In the genomic region with DNA sequence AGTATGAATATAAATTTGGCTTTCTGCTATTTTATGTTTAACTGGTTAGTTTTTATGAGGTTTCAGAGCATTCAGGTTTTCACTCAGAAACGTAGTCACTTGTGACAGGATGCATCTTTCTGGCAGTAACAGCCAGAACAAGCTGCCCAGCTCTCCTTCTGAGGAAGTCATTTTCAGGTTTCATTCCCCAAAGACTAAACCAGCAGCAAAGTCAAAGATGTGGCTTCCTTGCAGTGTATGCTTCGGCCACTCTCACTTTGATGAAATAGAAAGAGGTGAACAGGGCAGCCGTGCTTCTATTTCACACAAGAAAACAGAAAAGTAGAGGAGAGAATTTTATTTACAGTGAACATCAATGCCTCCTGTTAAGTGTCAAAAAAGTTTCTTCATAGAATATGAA, we compare ENCODE assay signal across 16 cellular contexts.
A peak's percentile ranks its signal among the peaks of the same experiment; 100 is the strongest.
DNase-seq lines count a peak whose midpoint lies in the region; ATAC-seq and TF ChIP-seq lines count a peak whose summit lies in the region.
"Had no signal": no experiment of that assay in that cellular context is flagged by ENCODE, and none has a peak within 500 bp of the region (broad histone marks: within the 10 kb centered on the region; RNA-seq: fewer than 3 reads in every experiment).

No MANE protein-coding gene starts in this region.

- H3K4me1 ChIP-seq in BLaER1, result peaks cover 56% of the 10 kb centered on the region
- H3K4me1 ChIP-seq in MM.1S (ENCODE audit: low read length), result peaks cover 17% of the 10 kb centered on the region

- no peaks in the 10 kb centered on the region for H3F3A ChIP-seq in MM.1S (ENCODE audit: insufficient read depth, low read length)

- no peaks in the 10 kb centered on the region for H3K27me3 Mint-ChIP-seq in glutamatergic neuron (ENCODE audit: unreplicated experiment)
- H3K27me3 Mint-ChIP-seq: B cell; CD4-positive, alpha-beta memory T cell had no signal

- H3K4me2 ChIP-seq in BLaER1 (peak overlapping the region; percentile 25; the same call in 1 of the 2 replicates), MM.1S (ENCODE audit: low read depth, low read length) (peak overlapping the region; percentile 14; the same call in 1 of the 2 replicates)

- peaks cover 10% of the 10 kb centered on the region for H3K4me1 Mint-ChIP-seq in glutamatergic neuron (ENCODE audit: low read depth, unreplicated experiment)
- H3K4me1 Mint-ChIP-seq: B cell; CD4-positive, alpha-beta memory T cell had no signal

- H3K9me3 ChIP-seq in BLaER1, result no peaks in the 10 kb centered on the region
- no peaks in the 10 kb centered on the region for H3K9me3 ChIP-seq in MM.1S (replicated peaks; ENCODE audit: insufficient read depth, low read length)

- no peak overlapping the region for H3K27ac ChIP-seq in BLaER1
- H3K27ac ChIP-seq in MM.1S (ENCODE audit: low read length), result no peak overlapping the region
- H3K27ac ChIP-seq: 22Rv1, GM23248 had no signal

- no peaks in the 10 kb centered on the region for H3K36me3 Mint-ChIP-seq in glutamatergic neuron (ENCODE audit: unreplicated experiment)
- H3K36me3 Mint-ChIP-seq: CD4-positive, alpha-beta memory T cell had no signal

- H3K27me3 ChIP-seq in BLaER1 (no peaks in the 10 kb centered on the region), MM.1S (replicated peaks; ENCODE audit: insufficient read depth, low read length) (no peaks in the 10 kb centered on the region)

- H3K9me2 ChIP-seq in MM.1S (replicated peaks; ENCODE audit: insufficient read depth, low read length), result no peaks in the 10 kb centered on the region

- no peaks in the 10 kb centered on the region for H4K20me1 ChIP-seq in BLaER1
- no peaks in the 10 kb centered on the region for H4K20me1 ChIP-seq in MM.1S (ENCODE audit: insufficient read depth, low read length)

- no peaks in the 10 kb centered on the region for H3K9me3 Mint-ChIP-seq in glutamatergic neuron (ENCODE audit: unreplicated experiment)

- no peak overlapping the region for H3K27ac Mint-ChIP-seq in glutamatergic neuron (ENCODE audit: unreplicated experiment)
- H3K27ac Mint-ChIP-seq: B cell; CD4-positive, alpha-beta memory T cell had no signal

- H3K36me3 ChIP-seq in BLaER1, result no peaks in the 10 kb centered on the region
- no peaks in the 10 kb centered on the region for H3K36me3 ChIP-seq in MM.1S (replicated peaks; ENCODE audit: insufficient read depth, low read length)

- no peak for ATAC-seq in HG03520 (IDR thresholded peaks at IDR 0.05; ENCODE audit: unreplicated experiment)

- H3K9ac ChIP-seq in BLaER1 (no peak overlapping the region), MM.1S (ENCODE audit: low read length) (no peak overlapping the region)
- H3K9ac ChIP-seq: GM23248 had no signal

- H3K4me3 ChIP-seq in BLaER1 (no peak overlapping the region), MM.1S (ENCODE audit: low read length) (no peak overlapping the region)
- H3K4me3 ChIP-seq: GM23248 had no signal

- DNase-seq in MM.1S (peak; percentile 75), glutamatergic neuron (no peak), GDM1 (lab: John Stamatoyannopoulos, UW) (no peak), NOMO-1 (lab: John Stamatoyannopoulos, UW; ENCODE audit: unreplicated experiment in 2 of 2) (no peak)
- DNase-seq: C1 segment of cervical spinal cord; Calu3; CD4-positive, alpha-beta memory T cell; COR-L47; DMS53; GM23248; H7; HCEC 1CT had no signal

- H3K4me3 Mint-ChIP-seq in glutamatergic neuron (ENCODE audit: unreplicated experiment), result peak overlapping the region; percentile 9
- H3K4me3 Mint-ChIP-seq: B cell; CD4-positive, alpha-beta memory T cell had no signal

- H2AFZ ChIP-seq in MM.1S (ENCODE audit: low read length), result no peak overlapping the region
- H2AFZ ChIP-seq: GM23248 had no signal

- H3K79me2 ChIP-seq in MM.1S (ENCODE audit: low read length), result no peaks in the 10 kb centered on the region

- TF ChIP-seq CTCF in MM.1S (IDR thresholded peaks at IDR 0.05; ENCODE audit: low read length), result no peak
- no peak for TF ChIP-seq CTCF in glutamatergic neuron (IDR thresholded peaks at IDR 0.05; ENCODE audit: partially characterized antibody, unreplicated experiment)
